11 cellular contexts compared by ENCODE assay signal in the genomic region with DNA sequence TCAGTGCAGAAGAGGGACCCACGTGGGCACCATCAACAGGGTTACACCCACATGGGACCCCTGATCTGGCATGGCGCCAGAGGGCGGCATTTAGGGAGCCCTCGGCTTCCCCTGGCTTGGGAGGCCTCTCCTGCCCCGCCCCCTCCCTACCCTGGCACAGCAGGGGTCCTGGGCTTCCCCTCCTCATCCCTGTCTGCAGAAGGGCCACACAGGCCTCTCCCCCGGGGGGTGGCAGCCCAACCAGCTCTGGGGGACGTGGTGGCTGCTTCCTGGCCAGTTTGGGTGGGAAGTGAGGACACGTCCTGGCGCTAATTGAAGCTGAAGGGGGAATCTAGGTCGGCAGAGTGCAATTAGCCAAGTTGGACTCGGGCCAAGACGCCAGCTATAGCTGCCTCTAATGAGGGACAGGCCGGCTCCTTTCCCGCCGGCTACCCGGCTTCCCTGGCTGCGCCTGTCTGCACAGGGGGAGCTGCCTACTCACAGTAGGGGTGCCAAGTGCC.
DNase-seq lines count a peak whose midpoint lies in the region; ATAC-seq and TF ChIP-seq lines count a peak whose summit lies in the region.
"Had no signal": no experiment of that assay in that cellular context is flagged by ENCODE, and none has a peak within 500 bp of the region (broad histone marks: within the 10 kb centered on the region; RNA-seq: fewer than 3 reads in every experiment).

No MANE protein-coding gene starts in this region.

- peak; percentile 23; the same call in 1 of the 2 replicates for ATAC-seq in HCT116
- no peak for ATAC-seq in HG03039 (IDR thresholded peaks at IDR 0.05; ENCODE audit: unreplicated experiment)
- no peak for ATAC-seq in omental fat pad (ENCODE audit: low FRiP score)

- RAD21 ChIA-PET in HCT116 (lab: Charles Lee; ENCODE audit: low non-redundant PET in 1 of 2, low total read pairs in 2 of 2, uncharacterized antibody in 2 of 2, unreplicated experiment in 2 of 2), result no interaction called here

- H3K4me3 ChIP-seq in HCT116 (replicated peaks in 1 of 2; ENCODE audit: low read depth in 1 of 2, low read length in 2 of 2) (no peak overlapping the region), stomach (no peak overlapping the region)
- H3K4me3 ChIP-seq: lung had no signal

- H3K27ac Mint-ChIP-seq in activated naive CD8-positive, alpha-beta T cell treated with anti-CD3 and anti-CD28 coated beads for 36 hours, result no peak overlapping the region
- H3K27ac Mint-ChIP-seq: activated B cell treated with CpG ODN at 0.5 μM for 24 hours had no signal

- WGBS in stomach, 5 donors, result 41 to 68% (median 55%) methylated on average over 9 to 17 of the region's 17 CpGs

- DNase-seq in HCT116 (ENCODE audit: low read depth, low spot score) (no peak), NCI-H446 treated with DMSO at 0.1 percent for 48 hours (lab: John Stamatoyannopoulos, UW) (peak; percentile 63), globus pallidus (ENCODE audit: low spot score) (peak; percentile 11), stomach (peak; percentile 55), T-helper 1 cell (no peak), omental fat pad (ENCODE audit: low spot score) (no peak)
- DNase-seq in activated naive CD8-positive, alpha-beta T cell treated with anti-CD3 and anti-CD28 coated beads for 36 hours, result no peak
- DNase-seq: activated B cell treated with CpG ODN at 0.5 μM for 24 hours had no signal

- TF ChIP-seq RAD21 in HCT116 (IDR thresholded peaks at IDR 0.05; ENCODE audit: low read depth), result no peak

- H3K36me3 ChIP-seq in HCT116 (ENCODE audit: control insufficient read depth in 1 of 2, insufficient read depth in 2 of 2, low read length in 2 of 2), result no peaks in the 10 kb centered on the region
- peaks cover 31 to 67% (median 60%) of the 10 kb centered on the region in 4 donors for H3K36me3 ChIP-seq in stomach

- no peaks in the 10 kb centered on the region for H3K36me3 Mint-ChIP-seq in activated naive CD8-positive, alpha-beta T cell treated with anti-CD3 and anti-CD28 coated beads for 36 hours

- TF ChIP-seq POLR2A in HCT116 (IDR thresholded peaks at IDR 0.05; ENCODE audit: borderline replicate concordance, extremely low read depth, insufficient read depth, insufficient read length) (no peak), stomach (IDR thresholded peaks at IDR 0.05) (no peak)

- no peaks in the 10 kb centered on the region for H3K27me3 ChIP-seq in HCT116 (ENCODE audit: insufficient read depth, low read length)
- peaks cover 0 to 8% (median 4%) of the 10 kb centered on the region in 3 donors for H3K27me3 ChIP-seq in stomach

- H3K27ac ChIP-seq in HCT116 (ENCODE audit: low read depth, low read length), result no peak overlapping the region
- H3K27ac ChIP-seq in stomach, result peak overlapping the region; percentile 52 to 80 (median 61)

- H3K4me1 ChIP-seq in HCT116 (ENCODE audit: control insufficient read depth in 1 of 2, insufficient read depth in 2 of 2, low read length in 2 of 2) (peaks cover 0 to 10% of the 10 kb centered on the region in 2 experiments; a peak in 2 of 4 replicates), stomach (peaks cover 36 to 75% (median 60%) of the 10 kb centered on the region in 4 donors)

- H3K4me3 Mint-ChIP-seq in activated naive CD8-positive, alpha-beta T cell treated with anti-CD3 and anti-CD28 coated beads for 36 hours, result no peak overlapping the region
- H3K4me3 Mint-ChIP-seq: activated B cell treated with CpG ODN at 0.5 μM for 24 hours; central memory CD8-positive, alpha-beta T cell had no signal

- H3K4me2 ChIP-seq in HCT116 (ENCODE audit: low read length), result no peak overlapping the region

- no peak overlapping the region for H3K9ac ChIP-seq in HCT116 (ENCODE audit: low read length)

- H3K79me2 ChIP-seq in HCT116 (ENCODE audit: insufficient read depth, low read length), result no peaks in the 10 kb centered on the region

- H3K4me1 Mint-ChIP-seq in activated naive CD8-positive, alpha-beta T cell treated with anti-CD3 and anti-CD28 coated beads for 36 hours, result peaks cover 1% of the 10 kb centered on the region
- H3K4me1 Mint-ChIP-seq: activated B cell treated with CpG ODN at 0.5 μM for 24 hours; central memory CD8-positive, alpha-beta T cell had no signal

- TF ChIP-seq CTCF in HCT116 (IDR thresholded peaks at IDR 0.05 in 2 of 3, conservative IDR thresholded peaks at IDR 0.05 in 1 of 3; ENCODE audit: borderline replicate concordance in 1 of 3, insufficient read depth in 1 of 3, low read depth in 2 of 3, low read length in 2 of 3), result no peak
- no peak for TF ChIP-seq CTCF in stomach (IDR thresholded peaks at IDR 0.05)
- no peak for TF ChIP-seq CTCF in omental fat pad (IDR thresholded peaks at IDR 0.05)

- no peaks in the 10 kb centered on the region for H3K9me2 ChIP-seq in HCT116 (ENCODE audit: insufficient read depth)

- H3K27me3 Mint-ChIP-seq in activated naive CD8-positive, alpha-beta T cell treated with anti-CD3 and anti-CD28 coated beads for 36 hours, result peaks cover 3% of the 10 kb centered on the region
- H3K27me3 Mint-ChIP-seq: activated B cell treated with CpG ODN at 0.5 μM for 24 hours; central memory CD8-positive, alpha-beta T cell had no signal

- no peaks in the 10 kb centered on the region for H3K9me3 Mint-ChIP-seq in activated naive CD8-positive, alpha-beta T cell treated with anti-CD3 and anti-CD28 coated beads for 36 hours
- H3K9me3 Mint-ChIP-seq: activated B cell treated with CpG ODN at 0.5 μM for 24 hours; central memory CD8-positive, alpha-beta T cell had no signal

- H3K9me3 ChIP-seq in HCT116 (ENCODE audit: control insufficient read depth in 1 of 2, insufficient read depth in 1 of 2, low read depth in 1 of 2, low read length in 2 of 2), result no peaks in the 10 kb centered on the region
- H3K9me3 ChIP-seq in stomach, result no peaks in the 10 kb centered on the region

- intact Hi-C loops in HCT116 (cut with micrococcal nuclease) (no loop called here), stomach (cut with DNase I; ENCODE audit: low total_unique reads) (no loop called here)

- TF ChIP-seq EP300 in stomach (IDR thresholded peaks at IDR 0.05), result no peak

- CTCF ChIA-PET in HCT116 (lab: Charles Lee), result no interaction called here

- H2AFZ ChIP-seq in HCT116 (ENCODE audit: low read depth, low read length, poor library complexity, severe bottlenecking), result no peak overlapping the region

- POLR2A ChIA-PET in HCT116 (lab: Charles Lee), result no interaction called here

- H4K20me1 ChIP-seq in HCT116 (ENCODE audit: insufficient read depth), result no peaks in the 10 kb centered on the region

- BruUV-seq in HCT116 (replicated peaks; lab: Mats Ljungman, UMichigan), result no TSS peak

TF ChIP-seq in HCT116, 20 proteins besides CTCF, POLR2A, EP300 and RAD21:
- TF ChIP-seq, protein P1, sequence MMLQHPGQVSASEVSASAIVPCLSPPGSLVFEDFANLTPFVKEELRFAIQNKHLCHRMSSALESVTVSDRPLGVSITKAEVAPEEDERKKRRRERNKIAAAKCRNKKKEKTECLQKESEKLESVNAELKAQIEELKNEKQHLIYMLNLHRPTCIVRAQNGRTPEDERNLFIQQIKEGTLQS (IDR thresholded peaks at IDR 0.05), result no peak
- TF ChIP-seq CEBPB (IDR thresholded peaks at IDR 0.05; ENCODE audit: low read depth) (no peak), POLR2AphosphoS5 (IDR thresholded peaks at IDR 0.05; ENCODE audit: low read depth, low read length) (no peak), SIN3A (IDR thresholded peaks at IDR 0.05; ENCODE audit: low read depth) (no peak), YY1 (IDR thresholded peaks at IDR 0.05; ENCODE audit: extremely low read depth, insufficient replicate concordance, low read depth, low read length) (no peak)
TF ChIP-seq in HCT116: peak in this region for 0.

Comparison
In these comparisons a context has a peak if more than half of its experiments do, and no peak if none do; other contexts are left out.
1. DNase-seq: peak in NCI-H446 treated with DMSO at 0.1 percent for 48 hours (single experiment), globus pallidus (single experiment) and stomach (single experiment); none in HCT116 (single experiment), T-helper 1 cell (0 of 5), activated naive CD8-positive, alpha-beta T cell treated with anti-CD3 and anti-CD28 coated beads for 36 hours (single experiment) and omental fat pad (single experiment).